Comparison of ENCODE assay signal across 13 cellular contexts in the genomic region with DNA sequence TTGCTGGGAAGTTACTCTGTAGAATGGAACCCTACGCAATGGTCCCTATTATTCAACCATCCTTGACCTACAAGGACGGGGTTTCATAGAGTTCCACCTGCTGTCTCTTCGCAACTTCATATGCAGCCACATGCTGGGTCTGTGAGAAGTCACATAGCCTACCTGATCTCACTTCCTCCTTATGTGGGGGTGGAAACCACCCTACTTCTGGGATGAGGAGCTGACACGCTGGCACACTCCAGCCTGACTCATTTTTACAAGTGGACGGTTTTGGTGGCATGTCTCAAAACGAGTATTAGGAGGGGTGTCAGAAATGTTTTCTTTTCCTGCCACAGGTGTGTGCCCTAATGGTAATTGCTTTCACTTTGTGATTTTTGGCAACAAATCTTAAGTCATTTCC. TPM values are rescaled to one million over a fixed set of nuclear protein-coding genes. Genes with fewer than 3 reads are reported as not detected.
DNase-seq lines count a peak whose midpoint lies in the region; ATAC-seq, FAIRE-seq and TF ChIP-seq lines count a peak whose summit lies in the region.
"Had no signal": no experiment of that assay in that cellular context is flagged by ENCODE, and none has a peak within 500 bp of the region (broad histone marks: within the 10 kb centered on the region; RNA-seq: fewer than 3 reads in every experiment).

No MANE protein-coding gene starts in this region.

- H3K27ac ChIP-seq in colonic mucosa = peak overlapping the region; percentile 38
- no peak overlapping the region for H3K27ac ChIP-seq in CD8-positive, alpha-beta T cell (ENCODE audit: low read depth, low read length)
- H3K27ac ChIP-seq: C4-2B had no signal

- H3K27me3 Mint-ChIP-seq in CD8-positive, alpha-beta T cell (ENCODE audit: low read depth) = no peaks in the 10 kb centered on the region

- H3K9ac ChIP-seq in colonic mucosa (ENCODE audit: low read depth in 2 of 2, low read length in 2 of 2) = peak overlapping the region in 1 of 2 donors; percentile 5

- intact Hi-C loops in colonic mucosa (cut with DNase I) = no loop called here
- intact Hi-C loops in CD8-positive, alpha-beta T cell (cut with DNase I, micrococcal nuclease) = no loop called here

- no peak for FAIRE-seq in GM12891 (lab: Jason Lieb, UNC)
- no peak for FAIRE-seq in GM12892 (lab: Jason Lieb, UNC)

- no peaks in the 10 kb centered on the region for H3K9me3 ChIP-seq in colonic mucosa
- no peaks in the 10 kb centered on the region for H3K9me3 ChIP-seq in CD8-positive, alpha-beta T cell (ENCODE audit: low read length)

- H3K27me3 ChIP-seq in colonic mucosa = no peaks in the 10 kb centered on the region
- H3K27me3 ChIP-seq in CD8-positive, alpha-beta T cell (ENCODE audit: insufficient read depth, low read length) = no peaks in the 10 kb centered on the region

- H3K4me3 Mint-ChIP-seq in CD8-positive, alpha-beta T cell = no peak overlapping the region

- no peaks in the 10 kb centered on the region for H3K9me3 Mint-ChIP-seq in CD8-positive, alpha-beta T cell

- H3K4me1 Mint-ChIP-seq in CD8-positive, alpha-beta T cell (ENCODE audit: low read depth) = peaks cover 5% of the 10 kb centered on the region

- POLR2A ChIA-PET in CD8-positive, alpha-beta T cell (lab: Charles Lee) = no interaction called here

- ATAC-seq in GM19467 (IDR thresholded peaks at IDR 0.05; ENCODE audit: unreplicated experiment) = peak; percentile 59
- ATAC-seq in HG03432 (IDR thresholded peaks at IDR 0.05; ENCODE audit: unreplicated experiment) = peak; percentile 69
- ATAC-seq in CD8-positive, alpha-beta T cell = no peak

- no peak for TF ChIP-seq CTCF in colonic mucosa (IDR thresholded peaks at IDR 0.05)
- no peak for TF ChIP-seq CTCF in CD8-positive, alpha-beta T cell (IDR thresholded peaks at IDR 0.05)

- H3K36me3 ChIP-seq in colonic mucosa = no peaks in the 10 kb centered on the region
- no peaks in the 10 kb centered on the region for H3K36me3 ChIP-seq in CD8-positive, alpha-beta T cell (ENCODE audit: insufficient read depth, low read length)

- CTCF ChIA-PET in CD8-positive, alpha-beta T cell (lab: Charles Lee) = no interaction called here

- H3K4me1 ChIP-seq in colonic mucosa = no peaks in the 10 kb centered on the region
- H3K4me1 ChIP-seq in CD8-positive, alpha-beta T cell (ENCODE audit: insufficient read depth, low read length) = no peaks in the 10 kb centered on the region

- DNase-seq in GM12891 (ENCODE audit: insufficient read length, low spot score) (no peak), colonic mucosa (peak; percentile 35), GM12892 (ENCODE audit: insufficient read length) (no peak), foreskin melanocyte (no peak), kidney glomerular epithelial cell (lab: John Stamatoyannopoulos, UW) (no peak)
- DNase-seq in CD8-positive, alpha-beta T cell = no peak
- DNase-seq: KG1, NCI-H2227 treated with DMSO at 0.1 percent for 48 hours had no signal

- no peak for TF ChIP-seq POLR2A in GM12891 (IDR thresholded peaks at IDR 0.05; ENCODE audit: low read depth, low read length)
- TF ChIP-seq POLR2A in GM12892 (IDR thresholded peaks at IDR 0.05; ENCODE audit: low read depth, low read length) = no peak

- no peaks in the 10 kb centered on the region for H3K36me3 Mint-ChIP-seq in CD8-positive, alpha-beta T cell

- H3K4me3 ChIP-seq in colonic mucosa = no peak overlapping the region
- H3K4me3 ChIP-seq in CD8-positive, alpha-beta T cell (ENCODE audit: low read depth, low read length) = no peak overlapping the region

- no peak overlapping the region for H3K27ac Mint-ChIP-seq in CD8-positive, alpha-beta T cell

TF ChIP-seq in GM12891, 5 proteins besides CTCF, POLR2A, EP300 and RAD21:
- TF ChIP-seq POU2F2 (IDR thresholded peaks at IDR 0.05; ENCODE audit: low read depth, low read length) (no peak), PAX5 (IDR thresholded peaks at IDR 0.05; ENCODE audit: insufficient read depth, low read length, severe bottlenecking) (no peak), POLR2AphosphoS5 (IDR thresholded peaks at IDR 0.05; ENCODE audit: low read depth, low read length) (no peak), SPI1 (IDR thresholded peaks at IDR 0.05; ENCODE audit: low read depth, low read length) (peak; percentile 53), TAF1 (IDR thresholded peaks at IDR 0.05; ENCODE audit: low read depth, low read length) (no peak)

RNA-seq across cellular contexts. Expression of a gene that starts 36.8 kb away (rescaled TPM):
- polyA plus RNA-seq in GM12891 (2012; ENCODE audit: low read depth, missing spikeins) = 0.23 TPM
- total RNA-seq in colonic mucosa = 10 to 100 TPM; 44.2 to 75.9 TPM
- under 1 TPM; 0.72 to 0.84 TPM for total RNA-seq in CD8-positive, alpha-beta T cell
- polyA plus RNA-seq in GM12892 (2012; ENCODE audit: missing spikeins) = 0.78 TPM

RNA-seq across cellular contexts. Expression of a gene that starts 40.4 kb away (rescaled TPM):
- not detected for polyA plus RNA-seq in GM12891 (2012; ENCODE audit: low read depth, missing spikeins)
- total RNA-seq in colonic mucosa = not detected
- total RNA-seq in CD8-positive, alpha-beta T cell = not detected
- polyA plus RNA-seq in GM12892 (2012; ENCODE audit: missing spikeins) = not detected
- total RNA-seq: mononuclear cell, SK-MEL-5 had no signal

Comparison
In these comparisons a context has a peak if more than half of its experiments do, and no peak if none do; other contexts are left out.
1. RNA of a gene that starts 36.8 kb away (total RNA-seq): 44.2 to 75.9 TPM in colonic mucosa; 0.72 to 0.84 TPM in CD8-positive, alpha-beta T cell; every median in the first group is over 10 times any median in the second.